ENCODE assay signal across 10 cellular contexts in genomic region chr12:1532796-1533195, GRCh38.
DNase-seq lines count a peak whose midpoint lies in the region; ATAC-seq and TF ChIP-seq lines count a peak whose summit lies in the region.
"Had no signal": no experiment of that assay in that cellular context is flagged by ENCODE, and none has a peak within 500 bp of the region (broad histone marks: within the 10 kb centered on the region; RNA-seq: fewer than 3 reads in every experiment).

No MANE protein-coding gene starts in this region.

- H3K4me1 ChIP-seq in OCI-LY7 (ENCODE audit: insufficient read depth, low read length, poor library complexity, severe bottlenecking) (peaks cover 49% of the 10 kb centered on the region), fibroblast of lung (ENCODE audit: control insufficient read depth, extremely low read depth, insufficient read depth, low read length) (peaks cover 18% of the 10 kb centered on the region), PC-3 (ENCODE audit: insufficient read depth, low read length) (peaks cover 3% of the 10 kb centered on the region), mucosa of descending colon (ENCODE audit: low read depth) (peaks cover 6% of the 10 kb centered on the region)

- H3K27me3 ChIP-seq in fibroblast of lung (ENCODE audit: control insufficient read depth, insufficient read depth, low read length): no peaks in the 10 kb centered on the region
- H3K27me3 ChIP-seq in PC-3 (ENCODE audit: low read length): peaks cover 13% of the 10 kb centered on the region

- H3K9me3 Mint-ChIP-seq in activated naive CD8-positive, alpha-beta T cell (ENCODE audit: low read depth): no peaks in the 10 kb centered on the region
- no peaks in the 10 kb centered on the region for H3K9me3 Mint-ChIP-seq in activated naive CD8-positive, alpha-beta T cell treated with anti-CD3 and anti-CD28 coated beads for 36 hours
- H3K9me3 Mint-ChIP-seq in stimulated activated naive B cell treated with anti-CD40 and anti-IgM and Interleukin-4, amounts not matched to agents 10 μg/mL and 1 μg/mL and 100 μg/mL, for 72 hours: no peaks in the 10 kb centered on the region

- no peak for DNase-seq in activated naive CD8-positive, alpha-beta T cell treated with anti-CD3 and anti-CD28 coated beads for 36 hours
- no peak for DNase-seq in OCI-LY7 (ENCODE audit: low spot score)
- DNase-seq in fibroblast of lung (ENCODE audit: low read depth in 2 of 2): no peak
- no peak for DNase-seq in stimulated activated naive B cell treated with anti-CD40 and anti-IgM and Interleukin-4, amounts not matched to agents 10 μg/mL and 1 μg/mL and 100 μg/mL, for 72 hours
- DNase-seq in NCI-H1105 treated with DMSO at 0.1 percent for 48 hours (lab: John Stamatoyannopoulos, UW): no peak
- DNase-seq in PC-3: no peak
- DNase-seq in mucosa of descending colon: no peak
- DNase-seq: aorta, NCI-H1694 treated with DMSO at 0.1 percent for 48 hours had no signal

- H3K36me3 Mint-ChIP-seq in activated naive CD8-positive, alpha-beta T cell: no peaks in the 10 kb centered on the region
- H3K36me3 Mint-ChIP-seq in activated naive CD8-positive, alpha-beta T cell treated with anti-CD3 and anti-CD28 coated beads for 36 hours: no peaks in the 10 kb centered on the region
- H3K36me3 Mint-ChIP-seq in stimulated activated naive B cell treated with anti-CD40 and anti-IgM and Interleukin-4, amounts not matched to agents 10 μg/mL and 1 μg/mL and 100 μg/mL, for 72 hours: peaks cover 3% of the 10 kb centered on the region in 2 donors

- H3K9me2 ChIP-seq in OCI-LY7 (ENCODE audit: insufficient read depth, low read length): no peaks in the 10 kb centered on the region
- no peaks in the 10 kb centered on the region for H3K9me2 ChIP-seq in PC-3 (replicated peaks; ENCODE audit: low read length)

- H2AFZ ChIP-seq in OCI-LY7 (ENCODE audit: low read length): peak overlapping the region; percentile 64; the same call in 1 of the 2 replicates
- H2AFZ ChIP-seq in fibroblast of lung (ENCODE audit: low read length): no peak overlapping the region
- no peak overlapping the region for H2AFZ ChIP-seq in PC-3 (ENCODE audit: low read length)

- no TSS peak for BruUV-seq in OCI-LY7 (replicated peaks; lab: Mats Ljungman, UMichigan)
- BruUV-seq in PC-3 (replicated peaks; lab: Mats Ljungman, UMichigan): no TSS peak

- H3K9me3 ChIP-seq in OCI-LY7 (ENCODE audit: low read length): no peaks in the 10 kb centered on the region
- H3K9me3 ChIP-seq in fibroblast of lung (ENCODE audit: control insufficient read depth, insufficient read depth, low read depth, low read length): no peaks in the 10 kb centered on the region
- H3K9me3 ChIP-seq in PC-3 (ENCODE audit: low read length): no peaks in the 10 kb centered on the region
- no peaks in the 10 kb centered on the region for H3K9me3 ChIP-seq in mucosa of descending colon

- peak overlapping the region; percentile 85 for H3K4me3 Mint-ChIP-seq in activated naive CD8-positive, alpha-beta T cell
- no peak overlapping the region for H3K4me3 Mint-ChIP-seq in activated naive CD8-positive, alpha-beta T cell treated with anti-CD3 and anti-CD28 coated beads for 36 hours
- H3K4me3 Mint-ChIP-seq in stimulated activated naive B cell treated with anti-CD40 and anti-IgM and Interleukin-4, amounts not matched to agents 10 μg/mL and 1 μg/mL and 100 μg/mL, for 72 hours: peak overlapping the region; percentile 79 to 85

- no peak overlapping the region for H3K27ac Mint-ChIP-seq in activated naive CD8-positive, alpha-beta T cell
- H3K27ac Mint-ChIP-seq in activated naive CD8-positive, alpha-beta T cell treated with anti-CD3 and anti-CD28 coated beads for 36 hours: no peak overlapping the region
- no peak overlapping the region for H3K27ac Mint-ChIP-seq in stimulated activated naive B cell treated with anti-CD40 and anti-IgM and Interleukin-4, amounts not matched to agents 10 μg/mL and 1 μg/mL and 100 μg/mL, for 72 hours

- peak overlapping the region; percentile 89 for H3K4me2 ChIP-seq in OCI-LY7 (ENCODE audit: low read length)
- peak overlapping the region; percentile 86 for H3K4me2 ChIP-seq in fibroblast of lung (ENCODE audit: extremely low read depth, insufficient read depth, low read length)
- H3K4me2 ChIP-seq in PC-3 (ENCODE audit: low read length): no peak overlapping the region

- no peak overlapping the region for H3K9ac ChIP-seq in fibroblast of lung (ENCODE audit: insufficient read depth, low read length)
- H3K9ac ChIP-seq in PC-3 (ENCODE audit: low read length): no peak overlapping the region

- H3K36me3 ChIP-seq in OCI-LY7 (ENCODE audit: insufficient read depth, low read length) (no peaks in the 10 kb centered on the region), fibroblast of lung (ENCODE audit: control insufficient read depth, insufficient read depth, low read length) (no peaks in the 10 kb centered on the region), PC-3 (ENCODE audit: low read depth, low read length) (no peaks in the 10 kb centered on the region), mucosa of descending colon (ENCODE audit: low read depth) (no peaks in the 10 kb centered on the region)

- H4K20me1 ChIP-seq in OCI-LY7 (ENCODE audit: insufficient read depth, low read length) (no peaks in the 10 kb centered on the region), fibroblast of lung (ENCODE audit: control insufficient read depth, extremely low read depth, insufficient read depth, low read length) (no peaks in the 10 kb centered on the region), PC-3 (ENCODE audit: low read length) (no peaks in the 10 kb centered on the region)

- TF ChIP-seq CTCF in OCI-LY7 (conservative IDR thresholded peaks at IDR 0.05; ENCODE audit: low read length) (peak; percentile 21; the same call in 1 of the 2 replicates), fibroblast of lung (conservative IDR thresholded peaks at IDR 0.05 in 1 of 2, IDR thresholded peaks at IDR 0.05 in 1 of 2; ENCODE audit: low read depth in 1 of 2, low read length in 2 of 2) (peak in 1 of 2 donors; percentile 19), PC-3 (conservative IDR thresholded peaks at IDR 0.05; ENCODE audit: low read depth, low read length) (no peak), mucosa of descending colon (IDR thresholded peaks at IDR 0.05) (no peak)

- no peaks in the 10 kb centered on the region for H3F3A ChIP-seq in PC-3 (ENCODE audit: low read length, unreplicated experiment)

- ATAC-seq in stimulated activated naive B cell treated with anti-CD40 and anti-IgM and Interleukin-4, amounts not matched to agents 10 μg/mL and 1 μg/mL and 100 μg/mL, for 72 hours (replicated peaks): no peak
- ATAC-seq in PC-3: no peak
- ATAC-seq in mucosa of descending colon: no peak

- H3K4me1 Mint-ChIP-seq in activated naive CD8-positive, alpha-beta T cell (ENCODE audit: low read depth): peaks cover 31% of the 10 kb centered on the region
- peaks cover 29% of the 10 kb centered on the region for H3K4me1 Mint-ChIP-seq in activated naive CD8-positive, alpha-beta T cell treated with anti-CD3 and anti-CD28 coated beads for 36 hours
- peaks cover 28 to 41% of the 10 kb centered on the region in 2 donors for H3K4me1 Mint-ChIP-seq in stimulated activated naive B cell treated with anti-CD40 and anti-IgM and Interleukin-4, amounts not matched to agents 10 μg/mL and 1 μg/mL and 100 μg/mL, for 72 hours

- peaks cover 49% of the 10 kb centered on the region for H3K27me3 Mint-ChIP-seq in activated naive CD8-positive, alpha-beta T cell
- H3K27me3 Mint-ChIP-seq in activated naive CD8-positive, alpha-beta T cell treated with anti-CD3 and anti-CD28 coated beads for 36 hours: peaks cover 87% of the 10 kb centered on the region
- H3K27me3 Mint-ChIP-seq in stimulated activated naive B cell treated with anti-CD40 and anti-IgM and Interleukin-4, amounts not matched to agents 10 μg/mL and 1 μg/mL and 100 μg/mL, for 72 hours: peaks cover 58 to 71% of the 10 kb centered on the region in 2 donors

- intact Hi-C loops in OCI-LY7 (cut with micrococcal nuclease; ENCODE audit: unreplicated experiment): loop anchor here (1.0 kb wide), 1 partner anchor 51 kb away; no protein-coding TSS in a partner anchor
- intact Hi-C loops in PC-3 (cut with micrococcal nuclease): no loop called here
- intact Hi-C loops in mucosa of descending colon (cut with DNase I, micrococcal nuclease): no loop called here

- peak overlapping the region; percentile 79 for H3K27ac ChIP-seq in OCI-LY7 (ENCODE audit: low read depth, low read length, poor library complexity, severe bottlenecking)
- H3K27ac ChIP-seq in fibroblast of lung (ENCODE audit: insufficient read depth, low read length): no peak overlapping the region
- no peak overlapping the region for H3K27ac ChIP-seq in PC-3 (ENCODE audit: low read length)

- H3K4me3 ChIP-seq in OCI-LY7 (ENCODE audit: low read depth, low read length, poor library complexity, severe bottlenecking) (peak overlapping the region; percentile 68), fibroblast of lung (replicated peaks in 1 of 4; ENCODE audit: control extremely low read depth in 1 of 4, insufficient read depth in 1 of 4, low read depth in 3 of 4, low read length in 4 of 4) (peak overlapping the region in 3 of 4 experiments; percentile 29 to 76 (median 62)), PC-3 (ENCODE audit: low read length) (no peak overlapping the region), mucosa of descending colon (no peak overlapping the region)

- CTCF ChIA-PET in OCI-LY7 (lab: Charles Lee; ENCODE audit: unreplicated experiment) (interaction anchor here (0.8 kb wide), 1 partner anchor 415 kb away, joined by 4 read pairs; no protein-coding TSS in a partner anchor), PC-3 (lab: Charles Lee) (no interaction called here)

- POLR2A ChIA-PET in OCI-LY7 (lab: Charles Lee): interaction anchor here (0.6 to 2.7 kb wide), 4 partner anchors 8 to 59 kb away, joined by 3 to 16 read pairs (median 4); no protein-coding TSS in a partner anchor
- POLR2A ChIA-PET in PC-3 (lab: Charles Lee; ENCODE audit: unreplicated experiment): no interaction called here

- H3K79me2 ChIP-seq in OCI-LY7 (ENCODE audit: insufficient read depth, low read depth, low read length) (peaks cover 14% of the 10 kb centered on the region), fibroblast of lung (ENCODE audit: control insufficient read depth, insufficient read depth, low read length) (peaks cover 80% of the 10 kb centered on the region), PC-3 (ENCODE audit: low read length) (no peaks in the 10 kb centered on the region)

Comparison
In these comparisons a context has a peak if more than half of its experiments do, and no peak if none do; other contexts are left out.
1. H3K4me3 ChIP-seq: peak in OCI-LY7 (single experiment) and fibroblast of lung (3 of 4); none in PC-3 (single experiment) and mucosa of descending colon (single experiment).